In genomic region chr16:56710181-56710737, GRCh38 we compare ENCODE assay signal across 21 cellular contexts. TPM values are rescaled to one million over a fixed set of nuclear protein-coding genes. Genes with fewer than 3 reads are reported as not detected.
DNase-seq lines count a peak whose midpoint lies in the region; ATAC-seq lines count a peak whose summit lies in the region.
"Had no signal": no experiment of that assay in that cellular context is flagged by ENCODE, and none has a peak within 500 bp of the region (broad histone marks: within the 10 kb centered on the region; RNA-seq: fewer than 3 reads in every experiment).

No MANE protein-coding gene starts in this region.

- intact Hi-C loops in activated T-helper 1 cell treated with anti-CD3 and anti-CD28 coated beads, Interleukin-12 subunit alpha, Interleukin-12 subunit beta, Interleukin-2, Interleukin-4 antibody, amounts not matched to agents 30 ng/mL and 10 ng/mL and 1 ng/mL, durations not matched to agents 14 hours and 24 hours and 36 hours (cut with micrococcal nuclease): no loop called here

- H3K4me3 Mint-ChIP-seq in activated T-helper 1 cell treated with anti-CD3 and anti-CD28 coated beads, Interleukin-12 subunit alpha, Interleukin-12 subunit beta, Interleukin-2, Interleukin-4 antibody, amounts not matched to agents 30 ng/mL and 10 ng/mL and 1 ng/mL, durations not matched to agents 14 hours and 24 hours and 36 hours: peak overlapping the region; percentile 22
- H3K4me3 Mint-ChIP-seq in stimulated activated effector memory CD8-positive, alpha-beta T cell treated with anti-CD3 and anti-CD28 coated beads, Interleukin-12 subunit alpha, Interleukin-12 subunit beta, amount 100 ng/mL, for 72 hours: peak overlapping the region; percentile 70
- H3K4me3 Mint-ChIP-seq: activated CD4-positive, alpha-beta memory T cell treated with anti-CD3 and anti-CD28 coated beads, Interleukin-2, amount 10 ng/mL, durations not matched to agents 7 days and 5 days; T-helper 1 cell treated with Interleukin-12 subunit alpha and Interleukin-12 subunit beta and Interleukin-4 antibody, amounts not matched to agents 30 μg/mL and 1 μg/mL, for 36 hours had no signal

- peaks cover 26% of the 10 kb centered on the region for H3K4me1 Mint-ChIP-seq in activated T-helper 1 cell treated with anti-CD3 and anti-CD28 coated beads, Interleukin-12 subunit alpha, Interleukin-12 subunit beta, Interleukin-2, Interleukin-4 antibody, amounts not matched to agents 30 ng/mL and 10 ng/mL and 1 ng/mL, durations not matched to agents 14 hours and 24 hours and 36 hours (ENCODE audit: low read depth)
- H3K4me1 Mint-ChIP-seq in stimulated activated effector memory CD8-positive, alpha-beta T cell treated with anti-CD3 and anti-CD28 coated beads, Interleukin-12 subunit alpha, Interleukin-12 subunit beta, amount 100 ng/mL, for 72 hours: peaks cover 36% of the 10 kb centered on the region

- no peak overlapping the region for H3K27ac Mint-ChIP-seq in activated T-helper 1 cell treated with anti-CD3 and anti-CD28 coated beads, Interleukin-12 subunit alpha, Interleukin-12 subunit beta, Interleukin-2, Interleukin-4 antibody, amounts not matched to agents 30 ng/mL and 10 ng/mL and 1 ng/mL, durations not matched to agents 14 hours and 24 hours and 36 hours
- peak overlapping the region; percentile 88 for H3K27ac Mint-ChIP-seq in stimulated activated effector memory CD8-positive, alpha-beta T cell treated with anti-CD3 and anti-CD28 coated beads, Interleukin-12 subunit alpha, Interleukin-12 subunit beta, amount 100 ng/mL, for 72 hours
- H3K27ac Mint-ChIP-seq: activated CD4-positive, alpha-beta memory T cell treated with anti-CD3 and anti-CD28 coated beads, Interleukin-2, amount 10 ng/mL, durations not matched to agents 7 days and 5 days; T-helper 1 cell treated with Interleukin-12 subunit alpha and Interleukin-12 subunit beta and Interleukin-4 antibody, amounts not matched to agents 30 μg/mL and 1 μg/mL, for 36 hours had no signal

- peak; percentile 48 for ATAC-seq in stimulated activated effector memory CD8-positive, alpha-beta T cell treated with anti-CD3 and anti-CD28 coated beads, Interleukin-12 subunit alpha, Interleukin-12 subunit beta, amount 100 ng/mL, for 72 hours
- ATAC-seq: lower lobe of right lung had no signal

- no peaks in the 10 kb centered on the region for H3K36me3 Mint-ChIP-seq in activated T-helper 1 cell treated with anti-CD3 and anti-CD28 coated beads, Interleukin-12 subunit alpha, Interleukin-12 subunit beta, Interleukin-2, Interleukin-4 antibody, amounts not matched to agents 30 ng/mL and 10 ng/mL and 1 ng/mL, durations not matched to agents 14 hours and 24 hours and 36 hours (ENCODE audit: low read depth)
- H3K36me3 Mint-ChIP-seq in stimulated activated effector memory CD8-positive, alpha-beta T cell treated with anti-CD3 and anti-CD28 coated beads, Interleukin-12 subunit alpha, Interleukin-12 subunit beta, amount 100 ng/mL, for 72 hours: no peaks in the 10 kb centered on the region

- H3K9me3 Mint-ChIP-seq in activated T-helper 1 cell treated with anti-CD3 and anti-CD28 coated beads, Interleukin-12 subunit alpha, Interleukin-12 subunit beta, Interleukin-2, Interleukin-4 antibody, amounts not matched to agents 30 ng/mL and 10 ng/mL and 1 ng/mL, durations not matched to agents 14 hours and 24 hours and 36 hours: no peaks in the 10 kb centered on the region
- no peaks in the 10 kb centered on the region for H3K9me3 Mint-ChIP-seq in stimulated activated effector memory CD8-positive, alpha-beta T cell treated with anti-CD3 and anti-CD28 coated beads, Interleukin-12 subunit alpha, Interleukin-12 subunit beta, amount 100 ng/mL, for 72 hours
- H3K9me3 Mint-ChIP-seq: activated CD4-positive, alpha-beta memory T cell treated with anti-CD3 and anti-CD28 coated beads, Interleukin-2, amount 10 ng/mL, durations not matched to agents 7 days and 5 days; T-helper 1 cell treated with Interleukin-12 subunit alpha and Interleukin-12 subunit beta and Interleukin-4 antibody, amounts not matched to agents 30 μg/mL and 1 μg/mL, for 36 hours had no signal

- no peaks in the 10 kb centered on the region for H3K27me3 Mint-ChIP-seq in activated T-helper 1 cell treated with anti-CD3 and anti-CD28 coated beads, Interleukin-12 subunit alpha, Interleukin-12 subunit beta, Interleukin-2, Interleukin-4 antibody, amounts not matched to agents 30 ng/mL and 10 ng/mL and 1 ng/mL, durations not matched to agents 14 hours and 24 hours and 36 hours (ENCODE audit: insufficient read depth)

- peak; percentile 32 for DNase-seq in NCI-H146 (lab: John Stamatoyannopoulos, UW)
- DNase-seq in NCI-H146 treated with DMSO at 0.1 percent for 48 hours (lab: John Stamatoyannopoulos, UW; ENCODE audit: unreplicated experiment): no peak
- no peak for DNase-seq in activated T-helper 1 cell treated with anti-CD3 and anti-CD28 coated beads, Interleukin-12 subunit alpha, Interleukin-12 subunit beta, Interleukin-2, Interleukin-4 antibody, amounts not matched to agents 30 ng/mL and 10 ng/mL and 1 ng/mL, durations not matched to agents 14 hours and 24 hours and 36 hours (ENCODE audit: low spot score)
- DNase-seq in stimulated activated effector memory CD8-positive, alpha-beta T cell treated with anti-CD3 and anti-CD28 coated beads, Interleukin-12 subunit alpha, Interleukin-12 subunit beta, amount 100 ng/mL, for 72 hours (ENCODE audit: low spot score in 2 of 2): no peak
- DNase-seq in T-helper 9 cell: no peak
- DNase-seq in COLO829 (ENCODE audit: low spot score): no peak
- DNase-seq: activated CD4-positive, alpha-beta memory T cell treated with anti-CD3 and anti-CD28 coated beads, Interleukin-2, amount 10 ng/mL, durations not matched to agents 7 days and 5 days; brain microvascular endothelial cell; Caco-2; KG1; kidney; lower lobe of right lung; NCI-H2081; NCI-H446 treated with DMSO at 0.1 percent for 48 hours; nucleus accumbens; Peyer's patch; spleen; stimulated activated CD4-positive, alpha-beta T cell treated with anti-CD3 and anti-CD28 coated beads, Interleukin-4, amount 100 ng/mL, for 24 hours had no signal

RNA-seq across cellular contexts. Expression of gene NUP93, which starts 19.7 kb away (rescaled TPM):
- 150 and 152 TPM in 2 replicates for total RNA-seq in activated T-helper 1 cell treated with anti-CD3 and anti-CD28 coated beads, Interleukin-12 subunit alpha, Interleukin-12 subunit beta, Interleukin-2, Interleukin-4 antibody, amounts not matched to agents 30 ng/mL and 10 ng/mL and 1 ng/mL, durations not matched to agents 14 hours and 24 hours and 36 hours

RNA-seq across cellular contexts. Expression of gene MT1X, which starts 28.0 kb away (rescaled TPM):
- 60.7 and 70.4 TPM in 2 replicates for total RNA-seq in activated T-helper 1 cell treated with anti-CD3 and anti-CD28 coated beads, Interleukin-12 subunit alpha, Interleukin-12 subunit beta, Interleukin-2, Interleukin-4 antibody, amounts not matched to agents 30 ng/mL and 10 ng/mL and 1 ng/mL, durations not matched to agents 14 hours and 24 hours and 36 hours

RNA-seq across cellular contexts. Expression of gene MT1H, which starts 40.6 kb away (rescaled TPM):
- 1.4 TPM in 1 of 2 replicates, not detected in the other for total RNA-seq in activated T-helper 1 cell treated with anti-CD3 and anti-CD28 coated beads, Interleukin-12 subunit alpha, Interleukin-12 subunit beta, Interleukin-2, Interleukin-4 antibody, amounts not matched to agents 30 ng/mL and 10 ng/mL and 1 ng/mL, durations not matched to agents 14 hours and 24 hours and 36 hours
- total RNA-seq: activated CD4-positive, alpha-beta memory T cell treated with anti-CD3 and anti-CD28 coated beads, Interleukin-2, amount 10 ng/mL, durations not matched to agents 7 days and 5 days; Caco-2; SJSA1; spleen; urinary bladder had no signal

RNA-seq across cellular contexts. Expression of gene MT1G, which starts 42.4 kb away (rescaled TPM):
- total RNA-seq in activated T-helper 1 cell treated with anti-CD3 and anti-CD28 coated beads, Interleukin-12 subunit alpha, Interleukin-12 subunit beta, Interleukin-2, Interleukin-4 antibody, amounts not matched to agents 30 ng/mL and 10 ng/mL and 1 ng/mL, durations not matched to agents 14 hours and 24 hours and 36 hours: 28.5 and 29.1 TPM in 2 replicates
- total RNA-seq: Caco-2, SJSA1, urinary bladder had no signal

RNA-seq across cellular contexts. Expression of gene MT1F, which starts 52.5 kb away (rescaled TPM):
- total RNA-seq in activated T-helper 1 cell treated with anti-CD3 and anti-CD28 coated beads, Interleukin-12 subunit alpha, Interleukin-12 subunit beta, Interleukin-2, Interleukin-4 antibody, amounts not matched to agents 30 ng/mL and 10 ng/mL and 1 ng/mL, durations not matched to agents 14 hours and 24 hours and 36 hours: 4.3 and 5.2 TPM in 2 replicates
- total RNA-seq: SJSA1 had no signal
